27 cellular contexts compared by ENCODE assay signal in the genomic region with DNA sequence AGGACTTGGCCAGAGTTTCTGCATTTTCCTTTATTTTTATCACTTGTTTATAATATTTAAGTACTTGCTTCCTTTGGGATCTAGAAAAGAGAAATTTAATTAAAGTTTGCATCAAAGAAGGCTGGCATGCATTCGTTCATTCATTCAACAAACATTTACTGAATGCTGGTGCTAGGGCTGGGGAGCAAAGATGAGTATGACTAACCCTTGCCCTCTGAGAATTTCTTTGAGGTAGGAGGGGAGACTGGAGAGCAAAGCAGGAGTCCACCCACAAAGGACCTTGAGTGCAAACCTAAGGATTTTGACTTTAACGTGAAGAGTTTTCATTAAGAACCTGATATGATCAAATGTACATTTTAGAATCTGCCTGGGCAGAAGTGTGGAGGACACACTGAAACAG.
"Had no signal": no experiment of that assay in that cellular context is flagged by ENCODE, and none has a peak within 500 bp of the region (broad histone marks: within the 10 kb centered on the region; RNA-seq: fewer than 3 reads in every experiment).

No MANE protein-coding gene starts in this region.

- H3K4me3 Mint-ChIP-seq: activated B cell treated with CpG ODN at 0.5 μM for 24 hours; activated CD8-positive, alpha-beta memory T cell treated with anti-CD3 and anti-CD28 coated beads, Interleukin-2, amount 10 ng/mL, durations not matched to agents 7 days and 5 days; activated CD8-positive, alpha-beta T cell treated with anti-CD3 and anti-CD28 coated beads, Interleukin-2, amount 10 ng/mL, durations not matched to agents 7 days and 5 days; activated naive CD4-positive, alpha-beta T cell treated with anti-CD3 and anti-CD28 coated beads, Interleukin-2, amount 50 U/mL, for 24 hours; activated naive CD8-positive, alpha-beta T cell treated with anti-CD3 and anti-CD28 coated beads, Interleukin-2, amount 50 U/mL, for 24 hours; immature natural killer cell; mesothelial cell of epicardium; naive thymus-derived CD4-positive, alpha-beta T cell; T-cell; T-helper 2 cell treated with Interferon-gamma antibody and Interleukin-4, amounts not matched to agents 5 μg/mL and 100 μg/mL, for 36 hours had no signal

- H3K9me3 Mint-ChIP-seq: activated B cell treated with CpG ODN at 0.5 μM for 24 hours; activated naive CD4-positive, alpha-beta T cell treated with anti-CD3 and anti-CD28 coated beads, Interleukin-2, amount 50 U/mL, for 24 hours; activated naive CD8-positive, alpha-beta T cell treated with anti-CD3 and anti-CD28 coated beads, Interleukin-2, amount 50 U/mL, for 24 hours; activated T-helper 2 cell treated with anti-CD3 and anti-CD28 coated beads, Interferon-gamma antibody, Interleukin-2, Interleukin-4, amounts not matched to agents 10 μg/mL and 5 μg/mL and 100 μg/mL, durations not matched to agents 14 hours and 24 hours and 36 hours; immature natural killer cell; mesothelial cell of epicardium; naive thymus-derived CD4-positive, alpha-beta T cell; T-cell; T-helper 2 cell treated with Interferon-gamma antibody and Interleukin-4, amounts not matched to agents 5 μg/mL and 100 μg/mL, for 36 hours had no signal

- H3K4me3 ChIP-seq: heart left ventricle, pancreas, prostate gland, spleen, thoracic aorta had no signal

- H3K27me3 ChIP-seq: heart left ventricle, pancreas had no signal

- H3K36me3 Mint-ChIP-seq: activated CD8-positive, alpha-beta memory T cell treated with anti-CD3 and anti-CD28 coated beads, Interleukin-2, amount 10 ng/mL, durations not matched to agents 7 days and 5 days; activated naive CD4-positive, alpha-beta T cell treated with anti-CD3 and anti-CD28 coated beads, Interleukin-2, amount 50 U/mL, for 24 hours; immature natural killer cell; T-cell had no signal

- ATAC-seq: activated CD8-positive, alpha-beta memory T cell treated with anti-CD3 and anti-CD28 coated beads, Interleukin-2, amount 10 ng/mL, durations not matched to agents 7 days and 5 days; activated CD8-positive, alpha-beta T cell treated with anti-CD3 and anti-CD28 coated beads, Interleukin-2, amount 10 ng/mL, durations not matched to agents 7 days and 5 days; activated naive CD8-positive, alpha-beta T cell treated with anti-CD3 and anti-CD28 coated beads, Interleukin-2, amount 50 U/mL, for 24 hours; heart left ventricle; left colon; naive thymus-derived CD4-positive, alpha-beta T cell; pancreas; stimulated activated naive CD8-positive, alpha-beta T cell treated with anti-CD3 and anti-CD28 coated beads, Interleukin-15, Interleukin-2, amounts not matched to agents 100 U/mL and 50 U/mL, for 24 hours; T-cell had no signal

- H3K27ac Mint-ChIP-seq: activated B cell treated with CpG ODN at 0.5 μM for 24 hours; activated CD8-positive, alpha-beta memory T cell treated with anti-CD3 and anti-CD28 coated beads, Interleukin-2, amount 10 ng/mL, durations not matched to agents 7 days and 5 days; activated CD8-positive, alpha-beta T cell treated with anti-CD3 and anti-CD28 coated beads, Interleukin-2, amount 10 ng/mL, durations not matched to agents 7 days and 5 days; activated naive CD4-positive, alpha-beta T cell treated with anti-CD3 and anti-CD28 coated beads, Interleukin-2, amount 50 U/mL, for 24 hours; activated naive CD8-positive, alpha-beta T cell treated with anti-CD3 and anti-CD28 coated beads, Interleukin-2, amount 50 U/mL, for 24 hours; activated T-helper 2 cell treated with anti-CD3 and anti-CD28 coated beads, Interferon-gamma antibody, Interleukin-2, Interleukin-4, amounts not matched to agents 10 μg/mL and 5 μg/mL and 100 μg/mL, durations not matched to agents 14 hours and 24 hours and 36 hours; immature natural killer cell; mesothelial cell of epicardium; T-cell; T-helper 2 cell treated with Interferon-gamma antibody and Interleukin-4, amounts not matched to agents 5 μg/mL and 100 μg/mL, for 36 hours had no signal

- H3K4me1 ChIP-seq: spleen had no signal

- DNase-seq: activated B cell treated with CpG ODN at 0.5 μM for 24 hours; activated CD8-positive, alpha-beta memory T cell treated with anti-CD3 and anti-CD28 coated beads, Interleukin-2, amount 10 ng/mL, durations not matched to agents 7 days and 5 days; activated CD8-positive, alpha-beta T cell treated with anti-CD3 and anti-CD28 coated beads, Interleukin-2, amount 10 ng/mL, durations not matched to agents 7 days and 5 days; activated naive CD8-positive, alpha-beta T cell treated with anti-CD3 and anti-CD28 coated beads, Interleukin-2, amount 50 U/mL, for 24 hours; activated T-cell treated with anti-CD3 and anti-CD28 coated beads, Interleukin-2, amount 50 U/mL, for 48 hours; amygdala; central memory CD4-positive, alpha-beta T cell; dermis blood vessel endothelial cell; effector CD4-positive, alpha-beta T cell; heart left ventricle; hypothalamus; immature natural killer cell; kidney; left colon; mammary epithelial cell; naive thymus-derived CD4-positive, alpha-beta T cell; pancreas; spleen; stimulated activated CD4-positive, alpha-beta T cell treated with anti-CD3 and anti-CD28 coated beads, Interleukin-2, amount 100 ng/mL, for 48 hours; stimulated activated naive CD8-positive, alpha-beta T cell treated with anti-CD3 and anti-CD28 coated beads, Interleukin-15, Interleukin-2, amounts not matched to agents 100 U/mL and 50 U/mL, for 24 hours; T-cell had no signal

- H3K4me1 Mint-ChIP-seq: activated B cell treated with CpG ODN at 0.5 μM for 24 hours; activated CD8-positive, alpha-beta memory T cell treated with anti-CD3 and anti-CD28 coated beads, Interleukin-2, amount 10 ng/mL, durations not matched to agents 7 days and 5 days; activated naive CD4-positive, alpha-beta T cell treated with anti-CD3 and anti-CD28 coated beads, Interleukin-2, amount 50 U/mL, for 24 hours; activated naive CD8-positive, alpha-beta T cell treated with anti-CD3 and anti-CD28 coated beads, Interleukin-2, amount 50 U/mL, for 24 hours; immature natural killer cell; T-cell had no signal

- H3K27ac ChIP-seq: pancreas, spleen, thoracic aorta had no signal

- H3K27me3 Mint-ChIP-seq: activated naive CD4-positive, alpha-beta T cell treated with anti-CD3 and anti-CD28 coated beads, Interleukin-2, amount 50 U/mL, for 24 hours; activated naive CD8-positive, alpha-beta T cell treated with anti-CD3 and anti-CD28 coated beads, Interleukin-2, amount 50 U/mL, for 24 hours had no signal

- H3K36me3 ChIP-seq: heart left ventricle, pancreas, prostate gland, spleen, thoracic aorta had no signal

- H3K9me3 ChIP-seq: heart left ventricle, pancreas, prostate gland, spleen, thoracic aorta had no signal
